In the genomic region with DNA sequence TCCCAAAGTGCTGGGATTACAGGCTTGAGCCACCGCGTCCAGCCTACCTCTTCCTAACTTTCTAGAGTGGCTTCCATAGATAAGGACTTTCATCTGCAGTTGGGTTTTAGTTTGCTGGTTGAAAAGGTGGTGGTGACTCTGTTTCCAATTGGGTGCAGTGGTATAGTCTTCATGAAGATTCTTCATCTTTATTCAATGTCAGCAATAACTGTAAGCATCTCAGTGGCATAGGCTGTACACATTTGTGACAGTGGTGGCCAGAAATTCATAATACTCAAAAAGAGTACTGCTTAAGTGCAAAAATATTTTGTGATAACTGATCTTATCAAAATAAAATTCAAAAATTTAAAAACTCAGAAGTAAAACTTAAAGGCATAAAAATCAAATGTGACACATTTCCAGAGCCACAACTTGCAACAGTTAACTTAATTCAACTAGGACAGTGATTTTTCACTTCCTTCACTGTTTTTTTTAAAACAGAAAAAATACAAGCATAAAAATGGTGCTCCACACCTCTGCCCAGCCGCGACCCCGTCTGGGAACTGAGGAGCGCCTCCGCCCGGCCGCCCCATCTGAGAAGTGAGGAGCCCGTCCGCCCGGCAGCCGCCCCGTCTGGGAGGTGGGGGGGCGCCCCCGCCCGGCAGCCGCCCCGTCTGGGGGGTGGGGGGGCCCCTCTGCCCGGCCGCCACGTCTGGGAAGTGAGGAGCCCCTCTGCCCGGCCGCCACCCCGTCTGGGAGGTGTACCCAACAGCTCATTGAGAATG, we compare ENCODE assay signal across 29 cellular contexts.
"Had no signal": no experiment of that assay in that cellular context is flagged by ENCODE, and none has a peak within 500 bp of the region (broad histone marks: within the 10 kb centered on the region; RNA-seq: fewer than 3 reads in every experiment).

No MANE protein-coding gene starts in this region.

- H3K27ac ChIP-seq: brain microvascular endothelial cell, epithelial cell of prostate, esophagus squamous epithelium, gastroesophageal sphincter had no signal

- H3K4me3 ChIP-seq: esophagus squamous epithelium, gastroesophageal sphincter had no signal

- DNase-seq: activated CD4-positive, alpha-beta memory T cell treated with anti-CD3 and anti-CD28 coated beads for 36 hours; activated CD4-positive, alpha-beta T cell treated with anti-CD3 and anti-CD28 coated beads for 36 hours; activated CD4-positive, alpha-beta T cell treated with anti-CD3 and anti-CD28 coated beads, Interleukin-2, amount 10 ng/mL, durations not matched to agents 24 days and 14 days; activated CD4-positive, CD25-positive, alpha-beta regulatory T cell; activated CD4-positive, CD25-positive, alpha-beta regulatory T cell treated with anti-CD3 and anti-CD28 coated beads, Interleukin-2, amount 50 U/mL, for 72 hours; activated CD8-positive, alpha-beta memory T cell treated with anti-CD3 and anti-CD28 coated beads, Interleukin-2, amount 10 ng/mL, durations not matched to agents 7 days and 5 days; activated CD8-positive, alpha-beta memory T cell treated with anti-CD3 and anti-CD28 coated beads, Interleukin-2, amount 50 U/mL, for 4 hours; activated CD8-positive, alpha-beta T cell treated with anti-CD3 and anti-CD28 coated beads, Interleukin-2, amount 10 ng/mL, durations not matched to agents 7 days and 5 days; activated effector memory CD4-positive, alpha-beta T cell treated with anti-CD3 and anti-CD28 coated beads, Interleukin-2, amount 50 U/mL, for 16 hours; activated naive CD4-positive, alpha-beta T cell treated with anti-CD3 and anti-CD28 coated beads, Interleukin-2, amount 10 ng/mL, durations not matched to agents 7 days and 5 days; activated naive CD8-positive, alpha-beta T cell treated with anti-CD3 and anti-CD28 coated beads, Interleukin-2, amount 10 ng/mL, durations not matched to agents 7 days and 5 days; activated T-cell treated with anti-CD3 and anti-CD28 coated beads, Interleukin-2, amount 50 U/mL, for 1 hour; activated T-cell treated with anti-CD3 and anti-CD28 coated beads, Interleukin-2, amount 50 U/mL, for 48 hours; brain microvascular endothelial cell; cortex of kidney; dermis blood vessel endothelial cell; effector CD4-positive, alpha-beta T cell; effector memory CD8-positive, alpha-beta T cell; esophagus squamous epithelium; foreskin melanocyte; head of caudate nucleus; T-helper 2 cell had no signal

- H3K36me3 ChIP-seq: brain microvascular endothelial cell, gastroesophageal sphincter had no signal

- H3K9me3 ChIP-seq: gastroesophageal sphincter had no signal

- FAIRE-seq: astrocyte, bronchial epithelial cell, endometrium, endothelial cell of umbilical vein had no signal

- H3K27me3 ChIP-seq: brain microvascular endothelial cell, esophagus squamous epithelium, gastroesophageal sphincter had no signal

- H3K4me1 ChIP-seq: esophagus squamous epithelium, gastroesophageal sphincter had no signal

- ATAC-seq: activated CD4-positive, alpha-beta T cell treated with anti-CD3 and anti-CD28 coated beads for 36 hours; activated CD8-positive, alpha-beta memory T cell treated with anti-CD3 and anti-CD28 coated beads, Interleukin-2, amount 10 ng/mL, durations not matched to agents 7 days and 5 days; activated CD8-positive, alpha-beta T cell treated with anti-CD3 and anti-CD28 coated beads, Interleukin-2, amount 10 ng/mL, durations not matched to agents 7 days and 5 days; activated naive CD4-positive, alpha-beta T cell treated with anti-CD3 and anti-CD28 coated beads, Interleukin-2, amount 50 U/mL, for 72 hours; effector memory CD8-positive, alpha-beta T cell; gastroesophageal sphincter had no signal
